In the genomic region with DNA sequence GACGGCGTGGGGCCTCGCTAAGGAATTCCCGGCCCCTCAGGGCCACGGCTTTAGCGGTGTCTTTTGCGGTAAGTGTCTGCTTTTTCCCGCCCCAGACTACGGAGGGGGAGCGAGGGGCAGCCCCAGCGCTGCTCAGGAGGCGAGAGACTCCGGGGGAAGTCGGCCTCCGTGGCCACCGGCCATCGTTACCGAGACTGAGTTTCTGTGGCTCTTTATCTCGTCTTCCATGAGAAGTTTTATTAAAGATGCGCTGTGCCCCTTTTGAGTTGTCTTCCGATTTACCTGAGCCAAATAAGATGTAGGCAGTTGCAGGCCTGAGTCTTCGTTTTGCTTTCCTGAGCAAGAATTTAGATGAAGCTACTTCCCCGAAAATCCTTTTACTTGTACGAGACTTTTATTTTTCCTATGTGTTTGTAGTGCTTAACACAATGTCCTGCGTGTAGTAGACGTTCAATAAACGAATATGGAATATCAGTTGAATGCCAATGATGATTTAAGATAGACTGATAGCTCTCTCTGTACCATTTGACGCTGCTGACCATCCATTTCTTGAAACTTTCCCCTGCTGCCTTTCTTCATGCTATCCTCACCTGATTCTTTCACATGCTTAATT, we compare ENCODE assay signal across 8 cellular contexts. TPM values are rescaled to one million over a fixed set of nuclear protein-coding genes. Genes with fewer than 3 reads are reported as not detected.
DNase-seq lines count a peak whose midpoint lies in the region; ATAC-seq, FAIRE-seq and TF ChIP-seq lines count a peak whose summit lies in the region.

No MANE protein-coding gene starts in this region.

- no peak overlapping the region for H2AFZ ChIP-seq in mesenchymal stem cell (ENCODE audit: low read depth, low read length)

- peaks cover 6% of the 10 kb centered on the region for H3K79me1 ChIP-seq in mesenchymal stem cell (replicated peaks; ENCODE audit: low read length, poor library complexity, severe bottlenecking)

- intact Hi-C loops in body of pancreas (cut with DNase I) = no loop called here

- H3K36me3 ChIP-seq in body of pancreas (replicated peaks in 1 of 2; ENCODE audit: insufficient read depth in 1 of 2, low read depth in 2 of 2) (no peaks in the 10 kb centered on the region), mesenchymal stem cell (ENCODE audit: control insufficient read depth in 1 of 2, insufficient read depth in 2 of 2, low read depth in 1 of 2, low read length in 2 of 2) (peaks cover 0 to 6% of the 10 kb centered on the region in 2 experiments)

- H3K27ac ChIP-seq in body of pancreas (peak overlapping the region; percentile 92 to 98 (median 98)), mesenchymal stem cell (ENCODE audit: low read length, poor library complexity, severe bottlenecking) (peak overlapping the region; percentile 98)

- peak overlapping the region; percentile 98 for H3K9ac ChIP-seq in mesenchymal stem cell (ENCODE audit: low read length)

- H3K4me2 ChIP-seq in mesenchymal stem cell (ENCODE audit: low read length, poor library complexity, severe bottlenecking) = peak overlapping the region; percentile 70

- H2BK12ac ChIP-seq in mesenchymal stem cell (ENCODE audit: low read length in 2 of 2) = no peak overlapping the region

- WGBS in body of pancreas, 2 donors = 0% methylated on average over 28 of the region's 28 CpGs
- under 1% methylated on average over 23 of the region's 28 CpGs for WGBS in mesenchymal stem cell

- H3K18ac ChIP-seq in mesenchymal stem cell (ENCODE audit: low read depth in 1 of 2, low read length in 2 of 2) = peak overlapping the region; percentile 52 to 82

- H2AK5ac ChIP-seq in mesenchymal stem cell (ENCODE audit: low read length, severe bottlenecking) = no peak overlapping the region

- peak overlapping the region; percentile 48 for H2BK5ac ChIP-seq in mesenchymal stem cell (ENCODE audit: low read depth, low read length, poor library complexity, severe bottlenecking)

- H4K8ac ChIP-seq in mesenchymal stem cell (ENCODE audit: low read length) = peak overlapping the region; percentile 66

- H2BK120ac ChIP-seq in mesenchymal stem cell (ENCODE audit: low read depth, low read length) = no peak overlapping the region

- ATAC-seq in HG03342 (IDR thresholded peaks at IDR 0.05; ENCODE audit: unreplicated experiment) = peak; percentile 14
- ATAC-seq in body of pancreas = peak; percentile 26

- no peak for TF ChIP-seq POLR2A in body of pancreas (IDR thresholded peaks at IDR 0.05)

- H3K23ac ChIP-seq in mesenchymal stem cell (ENCODE audit: low read length in 2 of 2) = peak overlapping the region in 1 of 2 experiments; percentile 93

- no peak for TF ChIP-seq CTCF in body of pancreas (IDR thresholded peaks at IDR 0.05)

- H4K91ac ChIP-seq in mesenchymal stem cell (ENCODE audit: low read length) = peak overlapping the region; percentile 52

- no peak for FAIRE-seq in HTR-8/SVneo (lab: Jason Lieb, UNC)
- no peak for FAIRE-seq in urothelium cell line (lab: Jason Lieb, UNC)

- DNase-seq in activated gamma-delta T cell (lab: John Stamatoyannopoulos, UW) (peak; percentile 36), activated gamma-delta T cell treated with Interleukin-2 at 50 U/mL for 16 hours (no peak), body of pancreas (no peak), mesenchymal stem cell (no peak), HTR-8/SVneo (ENCODE audit: insufficient read length, low spot score) (no peak), urothelium cell line (ENCODE audit: low spot score) (no peak), NCI-H748 (lab: John Stamatoyannopoulos, UW; ENCODE audit: unreplicated experiment) (no peak)

- peaks cover 42% of the 10 kb centered on the region for H3K4me1 ChIP-seq in body of pancreas
- peaks cover 12% of the 10 kb centered on the region for H3K4me1 ChIP-seq in mesenchymal stem cell (ENCODE audit: control insufficient read depth, insufficient read depth, low read depth, low read length)

- no peak overlapping the region for H2BK15ac ChIP-seq in mesenchymal stem cell (ENCODE audit: low read depth, poor library complexity, severe bottlenecking)

- peak overlapping the region; percentile 22 to 75 for H3K4me3 ChIP-seq in body of pancreas
- H3K4me3 ChIP-seq in mesenchymal stem cell (ENCODE audit: insufficient read depth in 1 of 2, low read depth in 1 of 2, low read length in 2 of 2) = peak overlapping the region; percentile 77 to 86

- peak overlapping the region in 1 of 2 experiments; percentile 89 for H3K4ac ChIP-seq in mesenchymal stem cell (ENCODE audit: low read depth in 1 of 2, low read length in 2 of 2)

- H3K9me3 ChIP-seq in body of pancreas (no peaks in the 10 kb centered on the region), mesenchymal stem cell (ENCODE audit: control insufficient read depth, low read length) (no peaks in the 10 kb centered on the region)

- H3K27me3 ChIP-seq in body of pancreas = no peaks in the 10 kb centered on the region
- no peaks in the 10 kb centered on the region for H3K27me3 ChIP-seq in mesenchymal stem cell (ENCODE audit: control insufficient read depth in 1 of 2, insufficient read depth in 1 of 2, low read length in 2 of 2)

- peak overlapping the region in 1 of 2 experiments; percentile 86 for H3K14ac ChIP-seq in mesenchymal stem cell (ENCODE audit: low read length in 2 of 2)

RNA-seq across cellular contexts. Expression of a gene that starts 0.5 kb away (rescaled TPM):
- 10 to 100 TPM; 38.2 to 61.5 TPM for total RNA-seq in body of pancreas
- polyA plus RNA-seq in mesenchymal stem cell (2013, experiment 1 of 2) = 66.1 TPM
- 66.5 TPM for polyA plus RNA-seq in mesenchymal stem cell (2013, experiment 2 of 2)
